ENCODE assay signal across 26 cellular contexts in the genomic region with DNA sequence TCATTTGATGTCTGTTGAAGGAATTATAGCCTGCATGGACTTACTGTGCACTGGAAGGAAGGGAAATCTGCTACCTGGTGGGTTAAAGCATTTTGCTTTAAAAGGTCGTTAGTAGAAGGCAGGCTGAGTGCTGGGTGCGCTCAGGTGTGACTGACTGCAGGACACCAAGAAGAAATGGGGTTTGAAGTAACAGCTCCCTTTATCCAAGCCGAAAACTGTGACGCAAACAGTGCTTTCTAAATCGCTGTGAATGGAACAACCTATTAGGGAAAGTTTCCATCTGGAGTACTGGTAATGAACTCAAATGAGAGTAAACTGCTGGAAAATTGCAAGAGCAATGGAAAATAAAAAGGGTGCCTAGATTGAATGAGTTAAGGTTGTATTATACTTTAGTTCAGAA.
"Had no signal": no experiment of that assay in that cellular context is flagged by ENCODE, and none has a peak within 500 bp of the region (broad histone marks: within the 10 kb centered on the region; RNA-seq: fewer than 3 reads in every experiment).

No MANE protein-coding gene starts in this region.

- H3K4me3 ChIP-seq: esophagus muscularis mucosa, heart right ventricle, ovary, prostate gland, suprapubic skin, tibial nerve had no signal

- ATAC-seq: activated naive CD8-positive, alpha-beta T cell treated with anti-CD3 and anti-CD28 coated beads, Interleukin-2, amount 50 U/mL, for 24 hours; heart right ventricle; left ventricle myocardium superior had no signal

- H3K9me3 Mint-ChIP-seq: activated CD4-positive, alpha-beta memory T cell treated with anti-CD3 and anti-CD28 coated beads, Interleukin-2, amount 10 ng/mL, durations not matched to agents 7 days and 5 days; activated CD4-positive, alpha-beta T cell treated with anti-CD3 and anti-CD28 coated beads, Interleukin-2, amount 10 ng/mL, durations not matched to agents 7 days and 5 days; activated naive CD8-positive, alpha-beta T cell treated with anti-CD3 and anti-CD28 coated beads, Interleukin-2, amount 50 U/mL, for 24 hours; activated T-cell treated with anti-CD3 and anti-CD28 coated beads, Interleukin-2, amount 50 U/mL, for 24 hours; nephron; T-helper 1 cell treated with Interleukin-12 subunit alpha and Interleukin-12 subunit beta and Interleukin-4 antibody, amounts not matched to agents 30 μg/mL and 1 μg/mL, for 36 hours had no signal

- H3K27me3 ChIP-seq: esophagus muscularis mucosa, heart right ventricle, ovary, suprapubic skin, tibial nerve had no signal

- H3K4me3 Mint-ChIP-seq: activated CD4-positive, alpha-beta memory T cell treated with anti-CD3 and anti-CD28 coated beads, Interleukin-2, amount 10 ng/mL, durations not matched to agents 7 days and 5 days; activated CD4-positive, alpha-beta T cell treated with anti-CD3 and anti-CD28 coated beads, Interleukin-2, amount 10 ng/mL, durations not matched to agents 7 days and 5 days; activated naive CD8-positive, alpha-beta T cell treated with anti-CD3 and anti-CD28 coated beads, Interleukin-2, amount 50 U/mL, for 24 hours; activated T-cell treated with anti-CD3 and anti-CD28 coated beads, Interleukin-2, amount 50 U/mL, for 24 hours; endodermal cell; nephron; T-helper 1 cell treated with Interleukin-12 subunit alpha and Interleukin-12 subunit beta and Interleukin-4 antibody, amounts not matched to agents 30 μg/mL and 1 μg/mL, for 36 hours had no signal

- H3K4me1 ChIP-seq: esophagus muscularis mucosa, heart right ventricle, prostate gland, suprapubic skin, tibial nerve had no signal

- DNase-seq: activated CD4-positive, alpha-beta memory T cell treated with anti-CD3 and anti-CD28 coated beads, Interleukin-2, amount 10 ng/mL, durations not matched to agents 7 days and 5 days; activated CD4-positive, alpha-beta T cell treated with anti-CD3 and anti-CD28 coated beads for 1 hour; activated CD4-positive, alpha-beta T cell treated with anti-CD3 and anti-CD28 coated beads, Interleukin-2, amount 10 ng/mL, durations not matched to agents 7 days and 5 days; activated CD8-positive, alpha-beta memory T cell treated with anti-CD3 and anti-CD28 coated beads, Interleukin-2, amount 50 U/mL, for 48 hours; activated gamma-delta T cell treated with Interleukin-2 at 50 U/mL for 16 hours; activated naive CD4-positive, alpha-beta T cell treated with anti-CD3 and anti-CD28 coated beads, Interleukin-2, amount 50 U/mL, for 16 hours; activated naive CD8-positive, alpha-beta T cell treated with anti-CD3 and anti-CD28 coated beads, Interleukin-2, amount 50 U/mL, for 24 hours; activated T-cell treated with anti-CD3 and anti-CD28 coated beads, Interleukin-2, amount 50 U/mL, for 24 hours; amygdala; caudate nucleus; cortex of kidney; endodermal cell; foreskin melanocyte; heart right ventricle; islet precursor cell; left ventricle myocardium superior; ovary; stimulated activated CD4-positive, alpha-beta T cell treated with anti-CD3 and anti-CD28 coated beads, Interleukin-15, amount 100 ng/mL, for 24 hours; stimulated activated naive CD4-positive, alpha-beta T cell; T-helper 9 cell had no signal

- H3K27me3 Mint-ChIP-seq: activated CD4-positive, alpha-beta memory T cell treated with anti-CD3 and anti-CD28 coated beads, Interleukin-2, amount 10 ng/mL, durations not matched to agents 7 days and 5 days; activated CD4-positive, alpha-beta T cell treated with anti-CD3 and anti-CD28 coated beads, Interleukin-2, amount 10 ng/mL, durations not matched to agents 7 days and 5 days; activated naive CD8-positive, alpha-beta T cell treated with anti-CD3 and anti-CD28 coated beads, Interleukin-2, amount 50 U/mL, for 24 hours; activated T-cell treated with anti-CD3 and anti-CD28 coated beads, Interleukin-2, amount 50 U/mL, for 24 hours had no signal

- H3K36me3 ChIP-seq: esophagus muscularis mucosa, heart right ventricle, ovary, prostate gland, suprapubic skin, tibial nerve had no signal

- H3K9me3 ChIP-seq: esophagus muscularis mucosa, heart right ventricle, ovary, prostate gland, suprapubic skin, tibial nerve had no signal

- H3K27ac Mint-ChIP-seq: activated CD4-positive, alpha-beta memory T cell treated with anti-CD3 and anti-CD28 coated beads, Interleukin-2, amount 10 ng/mL, durations not matched to agents 7 days and 5 days; activated CD4-positive, alpha-beta T cell treated with anti-CD3 and anti-CD28 coated beads, Interleukin-2, amount 10 ng/mL, durations not matched to agents 7 days and 5 days; activated naive CD8-positive, alpha-beta T cell treated with anti-CD3 and anti-CD28 coated beads, Interleukin-2, amount 50 U/mL, for 24 hours; activated T-cell treated with anti-CD3 and anti-CD28 coated beads, Interleukin-2, amount 50 U/mL, for 24 hours; endodermal cell; T-helper 1 cell treated with Interleukin-12 subunit alpha and Interleukin-12 subunit beta and Interleukin-4 antibody, amounts not matched to agents 30 μg/mL and 1 μg/mL, for 36 hours had no signal

- H3K4me1 Mint-ChIP-seq: activated CD4-positive, alpha-beta memory T cell treated with anti-CD3 and anti-CD28 coated beads, Interleukin-2, amount 10 ng/mL, durations not matched to agents 7 days and 5 days; activated naive CD8-positive, alpha-beta T cell treated with anti-CD3 and anti-CD28 coated beads, Interleukin-2, amount 50 U/mL, for 24 hours had no signal

- H3K27ac ChIP-seq: esophagus muscularis mucosa, heart right ventricle, ovary, prostate gland, suprapubic skin, tibial nerve had no signal
